ENCODE assay signal across 8 cellular contexts in genomic region chr7:96708872-96709271, GRCh38. TPM values are rescaled to one million over a fixed set of nuclear protein-coding genes. Genes with fewer than 3 reads are reported as not detected.
DNase-seq lines count a peak whose midpoint lies in the region; FAIRE-seq and TF ChIP-seq lines count a peak whose summit lies in the region.

No MANE protein-coding gene starts in this region.

- H2AFZ ChIP-seq in neural progenitor cell (replicated peaks) = no peak overlapping the region

- H3K4me3 ChIP-seq in Jurkat, Clone E6-1 (ENCODE audit: low read length) = peak overlapping the region; percentile 72
- H3K4me3 ChIP-seq in neural progenitor cell = peak overlapping the region; percentile 85

- H3K36me3 ChIP-seq in neural progenitor cell = peaks cover 8% of the 10 kb centered on the region

- H3K4me1 Mint-ChIP-seq in activated naive CD4-positive, alpha-beta T cell treated with anti-CD3 and anti-CD28 coated beads, Interleukin-2, amount 10 ng/mL, durations not matched to agents 7 days and 5 days = peaks cover 37% of the 10 kb centered on the region
- H3K4me1 Mint-ChIP-seq in neural progenitor cell = peaks cover 9% of the 10 kb centered on the region

- H3K4me1 ChIP-seq in neural progenitor cell = peaks cover 13% of the 10 kb centered on the region

- FAIRE-seq in RCC 7860 (lab: Jason Lieb, UNC) (no peak), GM12891 (lab: Jason Lieb, UNC) (no peak)

- H3K27me3 ChIP-seq in neural progenitor cell = no peaks in the 10 kb centered on the region

- peaks cover 24% of the 10 kb centered on the region for H4K20me1 ChIP-seq in neural progenitor cell (ENCODE audit: low read depth)

- H3K9me3 ChIP-seq in neural progenitor cell (ENCODE audit: low read depth) = no peaks in the 10 kb centered on the region

- no peak overlapping the region for H3K27ac ChIP-seq in neural progenitor cell

- H3K27me3 Mint-ChIP-seq in activated naive CD4-positive, alpha-beta T cell treated with anti-CD3 and anti-CD28 coated beads, Interleukin-2, amount 10 ng/mL, durations not matched to agents 7 days and 5 days = peaks cover 8% of the 10 kb centered on the region
- H3K27me3 Mint-ChIP-seq in neural progenitor cell (ENCODE audit: insufficient read depth, low read depth) = no peaks in the 10 kb centered on the region

- peaks cover 16% of the 10 kb centered on the region for H3K9me3 Mint-ChIP-seq in activated naive CD4-positive, alpha-beta T cell treated with anti-CD3 and anti-CD28 coated beads, Interleukin-2, amount 10 ng/mL, durations not matched to agents 7 days and 5 days
- H3K9me3 Mint-ChIP-seq in neural progenitor cell = peaks cover 15% of the 10 kb centered on the region

- TF ChIP-seq CTCF in neural progenitor cell (IDR thresholded peaks at IDR 0.05) = no peak

- CTCF ChIA-PET in activated naive CD4-positive, alpha-beta T cell treated with anti-CD3 and anti-CD28 coated beads, Interleukin-2, amount 10 ng/mL, durations not matched to agents 7 days and 5 days (lab: Charles Lee) = no interaction called here

- no peaks in the 10 kb centered on the region for H3F3A ChIP-seq in neural progenitor cell (ENCODE audit: low read depth)

- DNase-seq in activated naive CD4-positive, alpha-beta T cell treated with anti-CD3 and anti-CD28 coated beads, Interleukin-2, amount 10 ng/mL, durations not matched to agents 7 days and 5 days = no peak
- no peak for DNase-seq in activated naive CD4-positive, alpha-beta T cell treated with anti-CD3 and anti-CD28 coated beads, Interleukin-2, amount 50 U/mL, for 16 hours
- DNase-seq in Jurkat, Clone E6-1 (ENCODE audit: low read depth, low spot score) = no peak
- DNase-seq in dermis blood vessel endothelial cell (peak; percentile 5), neural progenitor cell (ENCODE audit: low spot score) (no peak), HT-29 (ENCODE audit: low spot score) (no peak), RCC 7860 (ENCODE audit: low spot score) (no peak), GM12891 (ENCODE audit: insufficient read length, low spot score) (no peak)

- no peak for TF ChIP-seq POLR2A in GM12891 (IDR thresholded peaks at IDR 0.05; ENCODE audit: low read depth, low read length)

- peaks cover 18% of the 10 kb centered on the region for H3K36me3 Mint-ChIP-seq in activated naive CD4-positive, alpha-beta T cell treated with anti-CD3 and anti-CD28 coated beads, Interleukin-2, amount 10 ng/mL, durations not matched to agents 7 days and 5 days
- peaks cover 3% of the 10 kb centered on the region for H3K36me3 Mint-ChIP-seq in neural progenitor cell

- peak overlapping the region; percentile 98 for H3K4me3 Mint-ChIP-seq in activated naive CD4-positive, alpha-beta T cell treated with anti-CD3 and anti-CD28 coated beads, Interleukin-2, amount 10 ng/mL, durations not matched to agents 7 days and 5 days
- peak overlapping the region; percentile 99 for H3K4me3 Mint-ChIP-seq in neural progenitor cell

- peak overlapping the region; percentile 79 for H3K9ac ChIP-seq in neural progenitor cell

- peaks cover 57% of the 10 kb centered on the region for H3K79me2 ChIP-seq in neural progenitor cell (ENCODE audit: low read depth)

- peak overlapping the region; percentile 91 for H3K27ac Mint-ChIP-seq in activated naive CD4-positive, alpha-beta T cell treated with anti-CD3 and anti-CD28 coated beads, Interleukin-2, amount 10 ng/mL, durations not matched to agents 7 days and 5 days
- H3K27ac Mint-ChIP-seq in neural progenitor cell = no peak overlapping the region

- H3K4me2 ChIP-seq in neural progenitor cell = peak overlapping the region; percentile 81

TF ChIP-seq in GM12891, 5 proteins besides CTCF, POLR2A, EP300 and RAD21:
- TF ChIP-seq SPI1 (IDR thresholded peaks at IDR 0.05; ENCODE audit: low read depth, low read length) (no peak), PAX5 (IDR thresholded peaks at IDR 0.05; ENCODE audit: insufficient read depth, low read length, severe bottlenecking) (no peak), POU2F2 (IDR thresholded peaks at IDR 0.05; ENCODE audit: low read depth, low read length) (no peak), TAF1 (IDR thresholded peaks at IDR 0.05; ENCODE audit: low read depth, low read length) (no peak), POLR2AphosphoS5 (IDR thresholded peaks at IDR 0.05; ENCODE audit: low read depth, low read length) (no peak)

RNA-seq across cellular contexts. Expression of gene SEM1, which starts 0.8 kb away (rescaled TPM):
- 612 TPM for polyA plus RNA-seq in Jurkat, Clone E6-1 (2012; ENCODE audit: insufficient read depth, insufficient read length)
- total RNA-seq in dermis blood vessel endothelial cell (37.4 and 70.3 TPM in 2 replicates), neural progenitor cell (ENCODE audit: low replicate concordance) (65.2 and 78.5 TPM in 2 replicates)
- total RNA-seq in HT-29 (2014; rRNA removed; shearing (Covaris generic)) = 144 TPM in 2 replicates
- polyA plus RNA-seq in GM12891 (2012; ENCODE audit: low read depth, missing spikeins) = 196 TPM
